Comparison of ENCODE assay signal across 1 cellular context in the genomic region with DNA sequence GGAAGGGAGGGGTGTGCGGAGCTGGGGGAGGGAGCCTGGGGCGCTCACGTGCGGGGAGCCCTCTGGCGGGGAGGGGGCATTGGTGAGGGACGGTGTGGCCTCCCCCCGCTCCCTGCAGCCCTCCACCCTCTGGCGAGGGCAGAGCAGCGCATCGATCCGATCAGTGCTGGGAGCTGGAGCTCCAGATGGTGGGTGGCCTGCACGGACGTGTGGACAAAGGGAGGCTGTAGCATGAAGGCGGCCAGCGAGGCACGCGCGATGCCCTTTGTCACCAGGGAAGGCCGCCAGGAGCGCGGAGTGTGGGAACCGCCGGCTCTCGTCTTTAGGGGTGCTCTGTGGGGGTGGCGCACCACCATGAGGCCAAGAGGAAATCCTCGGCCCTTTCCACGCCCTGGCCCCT.
TF ChIP-seq lines count a peak whose summit lies in the region.

No MANE protein-coding gene starts in this region.

TF ChIP-seq in HCT116, 20 proteins besides CTCF, POLR2A, EP300 and RAD21:
- TF ChIP-seq POLR2AphosphoS5 (IDR thresholded peaks at IDR 0.05; ENCODE audit: low read depth, low read length): no peak
- no peak for TF ChIP-seq SP1 (IDR thresholded peaks at IDR 0.05; ENCODE audit: low read depth)
- TF ChIP-seq CEBPB (IDR thresholded peaks at IDR 0.05; ENCODE audit: low read depth): no peak
- no peak for TF ChIP-seq JUND (IDR thresholded peaks at IDR 0.05)
- no peak for TF ChIP-seq CBX3 (IDR thresholded peaks at IDR 0.05; ENCODE audit: low read depth)
- TF ChIP-seq, protein P1, sequence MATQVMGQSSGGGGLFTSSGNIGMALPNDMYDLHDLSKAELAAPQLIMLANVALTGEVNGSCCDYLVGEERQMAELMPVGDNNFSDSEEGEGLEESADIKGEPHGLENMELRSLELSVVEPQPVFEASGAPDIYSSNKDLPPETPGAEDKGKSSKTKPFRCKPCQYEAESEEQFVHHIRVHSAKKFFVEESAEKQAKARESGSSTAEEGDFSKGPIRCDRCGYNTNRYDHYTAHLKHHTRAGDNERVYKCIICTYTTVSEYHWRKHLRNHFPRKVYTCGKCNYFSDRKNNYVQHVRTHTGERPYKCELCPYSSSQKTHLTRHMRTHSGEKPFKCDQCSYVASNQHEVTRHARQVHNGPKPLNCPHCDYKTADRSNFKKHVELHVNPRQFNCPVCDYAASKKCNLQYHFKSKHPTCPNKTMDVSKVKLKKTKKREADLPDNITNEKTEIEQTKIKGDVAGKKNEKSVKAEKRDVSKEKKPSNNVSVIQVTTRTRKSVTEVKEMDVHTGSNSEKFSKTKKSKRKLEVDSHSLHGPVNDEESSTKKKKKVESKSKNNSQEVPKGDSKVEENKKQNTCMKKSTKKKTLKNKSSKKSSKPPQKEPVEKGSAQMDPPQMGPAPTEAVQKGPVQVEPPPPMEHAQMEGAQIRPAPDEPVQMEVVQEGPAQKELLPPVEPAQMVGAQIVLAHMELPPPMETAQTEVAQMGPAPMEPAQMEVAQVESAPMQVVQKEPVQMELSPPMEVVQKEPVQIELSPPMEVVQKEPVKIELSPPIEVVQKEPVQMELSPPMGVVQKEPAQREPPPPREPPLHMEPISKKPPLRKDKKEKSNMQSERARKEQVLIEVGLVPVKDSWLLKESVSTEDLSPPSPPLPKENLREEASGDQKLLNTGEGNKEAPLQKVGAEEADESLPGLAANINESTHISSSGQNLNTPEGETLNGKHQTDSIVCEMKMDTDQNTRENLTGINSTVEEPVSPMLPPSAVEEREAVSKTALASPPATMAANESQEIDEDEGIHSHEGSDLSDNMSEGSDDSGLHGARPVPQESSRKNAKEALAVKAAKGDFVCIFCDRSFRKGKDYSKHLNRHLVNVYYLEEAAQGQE (IDR thresholded peaks at IDR 0.05; ENCODE audit: low read depth): no peak
- no peak for TF ChIP-seq SRF (IDR thresholded peaks at IDR 0.05; ENCODE audit: low read depth)
- TF ChIP-seq FOSL1 (IDR thresholded peaks at IDR 0.05; ENCODE audit: low read depth): no peak
- TF ChIP-seq, protein P2, sequence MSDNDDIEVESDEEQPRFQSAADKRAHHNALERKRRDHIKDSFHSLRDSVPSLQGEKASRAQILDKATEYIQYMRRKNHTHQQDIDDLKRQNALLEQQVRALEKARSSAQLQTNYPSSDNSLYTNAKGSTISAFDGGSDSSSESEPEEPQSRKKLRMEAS (IDR thresholded peaks at IDR 0.05): no peak
- TF ChIP-seq ELF1 (IDR thresholded peaks at IDR 0.05; ENCODE audit: borderline replicate concordance, low read depth): no peak
- TF ChIP-seq EZH2 (IDR thresholded peaks at IDR 0.05): no peak
- TF ChIP-seq, protein P3, sequence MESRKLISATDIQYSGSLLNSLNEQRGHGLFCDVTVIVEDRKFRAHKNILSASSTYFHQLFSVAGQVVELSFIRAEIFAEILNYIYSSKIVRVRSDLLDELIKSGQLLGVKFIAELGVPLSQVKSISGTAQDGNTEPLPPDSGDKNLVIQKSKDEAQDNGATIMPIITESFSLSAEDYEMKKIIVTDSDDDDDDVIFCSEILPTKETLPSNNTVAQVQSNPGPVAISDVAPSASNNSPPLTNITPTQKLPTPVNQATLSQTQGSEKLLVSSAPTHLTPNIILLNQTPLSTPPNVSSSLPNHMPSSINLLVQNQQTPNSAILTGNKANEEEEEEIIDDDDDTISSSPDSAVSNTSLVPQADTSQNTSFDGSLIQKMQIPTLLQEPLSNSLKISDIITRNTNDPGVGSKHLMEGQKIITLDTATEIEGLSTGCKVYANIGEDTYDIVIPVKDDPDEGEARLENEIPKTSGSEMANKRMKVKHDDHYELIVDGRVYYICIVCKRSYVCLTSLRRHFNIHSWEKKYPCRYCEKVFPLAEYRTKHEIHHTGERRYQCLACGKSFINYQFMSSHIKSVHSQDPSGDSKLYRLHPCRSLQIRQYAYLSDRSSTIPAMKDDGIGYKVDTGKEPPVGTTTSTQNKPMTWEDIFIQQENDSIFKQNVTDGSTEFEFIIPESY (IDR thresholded peaks at IDR 0.05; ENCODE audit: extremely low read depth, insufficient replicate concordance, low read length): no peak
- TF ChIP-seq ZFX (IDR thresholded peaks at IDR 0.05): no peak
- no peak for TF ChIP-seq EZH2phosphoT487 (IDR thresholded peaks at IDR 0.05; ENCODE audit: borderline replicate concordance)
- no peak for TF ChIP-seq EGR1 (IDR thresholded peaks at IDR 0.05; ENCODE audit: low read depth)
- TF ChIP-seq YY1 (IDR thresholded peaks at IDR 0.05; ENCODE audit: extremely low read depth, insufficient replicate concordance, low read depth, low read length): no peak
- TF ChIP-seq, protein P4, sequence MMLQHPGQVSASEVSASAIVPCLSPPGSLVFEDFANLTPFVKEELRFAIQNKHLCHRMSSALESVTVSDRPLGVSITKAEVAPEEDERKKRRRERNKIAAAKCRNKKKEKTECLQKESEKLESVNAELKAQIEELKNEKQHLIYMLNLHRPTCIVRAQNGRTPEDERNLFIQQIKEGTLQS (IDR thresholded peaks at IDR 0.05): no peak
